In genomic region chr2:79260848-79261247, GRCh38 we compare ENCODE assay signal across 8 cellular contexts.
"Had no signal": no experiment of that assay in that cellular context is flagged by ENCODE, and none has a peak within 500 bp of the region (broad histone marks: within the 10 kb centered on the region; RNA-seq: fewer than 3 reads in every experiment).

No MANE protein-coding gene starts in this region.

- FAIRE-seq: G401.6, GM12878, GM12891, GM12892, GM18507, GM19239 had no signal

- DNase-seq: GDM1, GF-D8 had no signal

- H3K4me3 ChIP-seq: GM12878 had no signal

- ATAC-seq: GM12878 had no signal
